In genomic region chr3:25589783-25590258, GRCh38 we compare ENCODE assay signal across 1 cellular context.
TF ChIP-seq lines count a peak whose summit lies in the region.

No MANE protein-coding gene starts in this region.

TF ChIP-seq in GM23338, 12 proteins besides CTCF, POLR2A, EP300 and RAD21 (continued from another document):
- TF ChIP-seq, protein P1, sequence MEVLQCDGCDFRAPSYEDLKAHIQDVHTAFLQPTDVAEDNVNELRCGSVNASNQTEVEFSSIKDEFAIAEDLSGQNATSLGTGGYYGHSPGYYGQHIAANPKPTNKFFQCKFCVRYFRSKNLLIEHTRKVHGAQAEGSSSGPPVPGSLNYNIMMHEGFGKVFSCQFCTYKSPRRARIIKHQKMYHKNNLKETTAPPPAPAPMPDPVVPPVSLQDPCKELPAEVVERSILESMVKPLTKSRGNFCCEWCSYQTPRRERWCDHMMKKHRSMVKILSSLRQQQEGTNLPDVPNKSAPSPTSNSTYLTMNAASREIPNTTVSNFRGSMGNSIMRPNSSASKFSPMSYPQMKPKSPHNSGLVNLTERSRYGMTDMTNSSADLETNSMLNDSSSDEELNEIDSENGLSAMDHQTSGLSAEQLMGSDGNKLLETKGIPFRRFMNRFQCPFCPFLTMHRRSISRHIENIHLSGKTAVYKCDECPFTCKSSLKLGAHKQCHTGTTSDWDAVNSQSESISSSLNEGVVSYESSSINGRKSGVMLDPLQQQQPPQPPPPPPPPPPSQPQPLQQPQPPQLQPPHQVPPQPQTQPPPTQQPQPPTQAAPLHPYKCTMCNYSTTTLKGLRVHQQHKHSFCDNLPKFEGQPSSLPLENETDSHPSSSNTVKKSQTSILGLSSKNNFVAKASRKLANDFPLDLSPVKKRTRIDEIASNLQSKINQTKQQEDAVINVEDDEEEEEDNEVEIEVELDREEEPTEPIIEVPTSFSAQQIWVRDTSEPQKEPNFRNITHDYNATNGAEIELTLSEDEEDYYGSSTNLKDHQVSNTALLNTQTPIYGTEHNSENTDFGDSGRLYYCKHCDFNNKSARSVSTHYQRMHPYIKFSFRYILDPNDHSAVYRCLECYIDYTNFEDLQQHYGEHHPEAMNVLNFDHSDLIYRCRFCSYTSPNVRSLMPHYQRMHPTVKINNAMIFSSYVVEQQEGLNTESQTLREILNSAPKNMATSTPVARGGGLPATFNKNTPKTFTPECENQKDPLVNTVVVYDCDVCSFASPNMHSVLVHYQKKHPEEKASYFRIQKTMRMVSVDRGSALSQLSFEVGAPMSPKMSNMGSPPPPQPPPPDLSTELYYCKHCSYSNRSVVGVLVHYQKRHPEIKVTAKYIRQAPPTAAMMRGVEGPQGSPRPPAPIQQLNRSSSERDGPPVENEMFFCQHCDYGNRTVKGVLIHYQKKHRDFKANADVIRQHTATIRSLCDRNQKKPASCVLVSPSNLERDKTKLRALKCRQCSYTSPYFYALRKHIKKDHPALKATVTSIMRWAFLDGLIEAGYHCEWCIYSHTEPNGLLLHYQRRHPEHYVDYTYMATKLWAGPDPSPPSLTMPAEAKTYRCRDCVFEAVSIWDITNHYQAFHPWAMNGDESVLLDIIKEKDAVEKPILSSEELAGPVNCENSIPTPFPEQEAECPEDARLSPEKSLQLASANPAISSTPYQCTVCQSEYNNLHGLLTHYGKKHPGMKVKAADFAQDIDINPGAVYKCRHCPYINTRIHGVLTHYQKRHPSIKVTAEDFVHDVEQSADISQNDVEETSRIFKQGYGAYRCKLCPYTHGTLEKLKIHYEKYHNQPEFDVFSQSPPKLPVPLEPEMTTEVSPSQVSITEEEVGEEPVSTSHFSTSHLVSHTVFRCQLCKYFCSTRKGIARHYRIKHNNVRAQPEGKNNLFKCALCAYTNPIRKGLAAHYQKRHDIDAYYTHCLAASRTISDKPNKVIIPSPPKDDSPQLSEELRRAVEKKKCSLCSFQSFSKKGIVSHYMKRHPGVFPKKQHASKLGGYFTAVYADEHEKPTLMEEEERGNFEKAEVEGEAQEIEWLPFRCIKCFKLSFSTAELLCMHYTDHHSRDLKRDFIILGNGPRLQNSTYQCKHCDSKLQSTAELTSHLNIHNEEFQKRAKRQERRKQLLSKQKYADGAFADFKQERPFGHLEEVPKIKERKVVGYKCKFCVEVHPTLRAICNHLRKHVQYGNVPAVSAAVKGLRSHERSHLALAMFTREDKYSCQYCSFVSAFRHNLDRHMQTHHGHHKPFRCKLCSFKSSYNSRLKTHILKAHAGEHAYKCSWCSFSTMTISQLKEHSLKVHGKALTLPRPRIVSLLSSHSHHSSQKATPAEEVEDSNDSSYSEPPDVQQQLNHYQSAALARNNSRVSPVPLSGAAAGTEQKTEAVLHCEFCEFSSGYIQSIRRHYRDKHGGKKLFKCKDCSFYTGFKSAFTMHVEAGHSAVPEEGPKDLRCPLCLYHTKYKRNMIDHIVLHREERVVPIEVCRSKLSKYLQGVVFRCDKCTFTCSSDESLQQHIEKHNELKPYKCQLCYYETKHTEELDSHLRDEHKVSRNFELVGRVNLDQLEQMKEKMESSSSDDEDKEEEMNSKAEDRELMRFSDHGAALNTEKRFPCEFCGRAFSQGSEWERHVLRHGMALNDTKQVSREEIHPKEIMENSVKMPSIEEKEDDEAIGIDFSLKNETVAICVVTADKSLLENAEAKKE (CRISPR knock-in tag; IDR thresholded peaks at IDR 0.05) = no peak
- TF ChIP-seq CREB1 (CRISPR knock-in tag; IDR thresholded peaks at IDR 0.05; ENCODE audit: low read depth) (no peak), EZH2 (IDR thresholded peaks at IDR 0.05; ENCODE audit: low read depth, unreplicated experiment) (no peak), EZH2phosphoT487 (IDR thresholded peaks at IDR 0.05; ENCODE audit: unreplicated experiment) (no peak), STAT1 (IDR thresholded peaks at IDR 0.05; ENCODE audit: unreplicated experiment) (no peak), NANOG (IDR thresholded peaks at IDR 0.05; ENCODE audit: borderline replicate concordance) (no peak), JUNB (IDR thresholded peaks at IDR 0.05; ENCODE audit: unreplicated experiment) (no peak), ZNF114 (CRISPR knock-in tag; IDR thresholded peaks at IDR 0.05) (no peak)
- TF ChIP-seq, protein P2, sequence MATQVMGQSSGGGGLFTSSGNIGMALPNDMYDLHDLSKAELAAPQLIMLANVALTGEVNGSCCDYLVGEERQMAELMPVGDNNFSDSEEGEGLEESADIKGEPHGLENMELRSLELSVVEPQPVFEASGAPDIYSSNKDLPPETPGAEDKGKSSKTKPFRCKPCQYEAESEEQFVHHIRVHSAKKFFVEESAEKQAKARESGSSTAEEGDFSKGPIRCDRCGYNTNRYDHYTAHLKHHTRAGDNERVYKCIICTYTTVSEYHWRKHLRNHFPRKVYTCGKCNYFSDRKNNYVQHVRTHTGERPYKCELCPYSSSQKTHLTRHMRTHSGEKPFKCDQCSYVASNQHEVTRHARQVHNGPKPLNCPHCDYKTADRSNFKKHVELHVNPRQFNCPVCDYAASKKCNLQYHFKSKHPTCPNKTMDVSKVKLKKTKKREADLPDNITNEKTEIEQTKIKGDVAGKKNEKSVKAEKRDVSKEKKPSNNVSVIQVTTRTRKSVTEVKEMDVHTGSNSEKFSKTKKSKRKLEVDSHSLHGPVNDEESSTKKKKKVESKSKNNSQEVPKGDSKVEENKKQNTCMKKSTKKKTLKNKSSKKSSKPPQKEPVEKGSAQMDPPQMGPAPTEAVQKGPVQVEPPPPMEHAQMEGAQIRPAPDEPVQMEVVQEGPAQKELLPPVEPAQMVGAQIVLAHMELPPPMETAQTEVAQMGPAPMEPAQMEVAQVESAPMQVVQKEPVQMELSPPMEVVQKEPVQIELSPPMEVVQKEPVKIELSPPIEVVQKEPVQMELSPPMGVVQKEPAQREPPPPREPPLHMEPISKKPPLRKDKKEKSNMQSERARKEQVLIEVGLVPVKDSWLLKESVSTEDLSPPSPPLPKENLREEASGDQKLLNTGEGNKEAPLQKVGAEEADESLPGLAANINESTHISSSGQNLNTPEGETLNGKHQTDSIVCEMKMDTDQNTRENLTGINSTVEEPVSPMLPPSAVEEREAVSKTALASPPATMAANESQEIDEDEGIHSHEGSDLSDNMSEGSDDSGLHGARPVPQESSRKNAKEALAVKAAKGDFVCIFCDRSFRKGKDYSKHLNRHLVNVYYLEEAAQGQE (IDR thresholded peaks at IDR 0.05; ENCODE audit: unreplicated experiment) = no peak
